8 cellular contexts compared by ENCODE assay signal in genomic region chr15:51759557-51760070, GRCh38. TPM values are rescaled to one million over a fixed set of nuclear protein-coding genes. Genes with fewer than 3 reads are reported as not detected.
DNase-seq lines count a peak whose midpoint lies in the region; ATAC-seq and TF ChIP-seq lines count a peak whose summit lies in the region.

No MANE protein-coding gene starts in this region.

- H3K27me3 ChIP-seq in aorta (ENCODE audit: control insufficient read depth in 1 of 2, insufficient read depth in 2 of 2, low read length in 1 of 2): no peaks in the 10 kb centered on the region

- H3K36me3 ChIP-seq in aorta (ENCODE audit: control insufficient read depth in 1 of 2, insufficient read depth in 2 of 2, low read length in 1 of 2): no peaks in the 10 kb centered on the region

- no peak overlapping the region for H3K27ac ChIP-seq in aorta (ENCODE audit: low read depth in 1 of 2, low read length in 2 of 2)

- intact Hi-C loops in aorta (cut with DNase I): no loop called here

- H3K9me3 ChIP-seq in aorta (ENCODE audit: control insufficient read depth, low read length): no peaks in the 10 kb centered on the region

- no peaks in the 10 kb centered on the region for H3K4me1 ChIP-seq in aorta (ENCODE audit: control insufficient read depth in 1 of 2, insufficient read depth in 2 of 2, low read length in 2 of 2)

- DNase-seq in stimulated activated CD4-positive, alpha-beta T cell treated with anti-CD3 and anti-CD28 coated beads, Interleukin-15, amount 100 ng/mL, for 24 hours: peak; percentile 22
- no peak for DNase-seq in stimulated activated CD4-positive, alpha-beta T cell treated with anti-CD3 and anti-CD28 coated beads, Interleukin-12 subunit alpha, Interleukin-12 subunit beta, amount 100 ng/mL, for 4 hours
- peak; percentile 49 for DNase-seq in OCI-M1 (lab: John Stamatoyannopoulos, UW)
- DNase-seq in glomerular visceral epithelial cell (ENCODE audit: extremely low spot score): peak; percentile 60
- DNase-seq in aorta: peak in 1 of 2 donors; percentile 70
- DNase-seq in HEK293T (ENCODE audit: extremely low spot score): no peak

- CTCF ChIA-PET in HEK293T (lab: Yijun Ruan, JAX): no interaction called here

- 37 to 58% methylated on average over 3 of the region's 3 CpGs for WGBS in aorta, 2 donors

- ATAC-seq in aorta (ENCODE audit: low FRiP score): peak; percentile 78
- no peak for ATAC-seq in HG02798 (IDR thresholded peaks at IDR 0.05; ENCODE audit: poor library complexity, unreplicated experiment)
- ATAC-seq in HG02763 (IDR thresholded peaks at IDR 0.05; ENCODE audit: unreplicated experiment): no peak

- POLR2A ChIA-PET in HEK293T (lab: Yijun Ruan, JAX): interaction anchor here (1.9 kb wide), 1 partner anchor 22 kb away, joined by 5 read pairs; the partner anchor contains the start of gene LYSMD2

- H3K4me3 ChIP-seq in aorta (ENCODE audit: low read length in 2 of 2): no peak overlapping the region

TF ChIP-seq in HEK293T, 16 proteins besides CTCF, POLR2A, EP300 and RAD21:
- TF ChIP-seq NFRKB (IDR thresholded peaks at IDR 0.05) (no peak), SP1 (IDR thresholded peaks at IDR 0.05) (no peak), CTBP1 (IDR thresholded peaks at IDR 0.05; ENCODE audit: borderline replicate concordance) (no peak), LEF1 (IDR thresholded peaks at IDR 0.05; ENCODE audit: borderline replicate concordance) (no peak), FOXK2 (IDR thresholded peaks at IDR 0.05) (no peak), TARDBP (IDR thresholded peaks at IDR 0.05) (no peak), BHLHE40 (IDR thresholded peaks at IDR 0.05; ENCODE audit: borderline replicate concordance) (no peak), HDGF (IDR thresholded peaks at IDR 0.05; ENCODE audit: borderline replicate concordance) (no peak), L3MBTL2 (conservative IDR thresholded peaks at IDR 0.05) (no peak), FOXA1 (IDR thresholded peaks at IDR 0.05) (no peak), ARNT (IDR thresholded peaks at IDR 0.05) (no peak), FOXM1 (IDR thresholded peaks at IDR 0.05; ENCODE audit: borderline replicate concordance) (no peak), ELF4 (IDR thresholded peaks at IDR 0.05) (no peak), ZNF384 (IDR thresholded peaks at IDR 0.05) (no peak), SUZ12 (IDR thresholded peaks at IDR 0.05) (no peak)
- TF ChIP-seq, protein P1, sequence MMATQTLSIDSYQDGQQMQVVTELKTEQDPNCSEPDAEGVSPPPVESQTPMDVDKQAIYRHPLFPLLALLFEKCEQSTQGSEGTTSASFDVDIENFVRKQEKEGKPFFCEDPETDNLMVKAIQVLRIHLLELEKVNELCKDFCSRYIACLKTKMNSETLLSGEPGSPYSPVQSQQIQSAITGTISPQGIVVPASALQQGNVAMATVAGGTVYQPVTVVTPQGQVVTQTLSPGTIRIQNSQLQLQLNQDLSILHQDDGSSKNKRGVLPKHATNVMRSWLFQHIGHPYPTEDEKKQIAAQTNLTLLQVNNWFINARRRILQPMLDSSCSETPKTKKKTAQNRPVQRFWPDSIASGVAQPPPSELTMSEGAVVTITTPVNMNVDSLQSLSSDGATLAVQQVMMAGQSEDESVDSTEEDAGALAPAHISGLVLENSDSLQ (IDR thresholded peaks at IDR 0.05): no peak

RNA-seq across cellular contexts. Expression of gene TMOD2, which starts 8.2 kb away (rescaled TPM):
- total RNA-seq in aorta: 10 to 100 TPM; 17.8 to 33.1 TPM
- 1 to 10 TPM; 2.3 to 5.8 TPM for polyA plus RNA-seq in aorta

RNA-seq across cellular contexts. Expression of gene LYSMD2, which starts 22.2 kb away (rescaled TPM):
- 10 to 100 TPM; 10.5 to 12.2 TPM for total RNA-seq in aorta
- polyA plus RNA-seq in aorta: 10 to 100 TPM in 1 of 2 donors, 1 to 10 TPM in 1; 9.7 to 14.3 TPM

Comparison
In these comparisons a context has a peak if more than half of its experiments do, and no peak if none do; other contexts are left out.
1. DNase-seq: peak in stimulated activated CD4-positive, alpha-beta T cell treated with anti-CD3 and anti-CD28 coated beads, Interleukin-15, amount 100 ng/mL, for 24 hours (single experiment), OCI-M1 (single experiment) and glomerular visceral epithelial cell (single experiment); none in stimulated activated CD4-positive, alpha-beta T cell treated with anti-CD3 and anti-CD28 coated beads, Interleukin-12 subunit alpha, Interleukin-12 subunit beta, amount 100 ng/mL, for 4 hours (single experiment) and HEK293T (single experiment).